In the genomic region with DNA sequence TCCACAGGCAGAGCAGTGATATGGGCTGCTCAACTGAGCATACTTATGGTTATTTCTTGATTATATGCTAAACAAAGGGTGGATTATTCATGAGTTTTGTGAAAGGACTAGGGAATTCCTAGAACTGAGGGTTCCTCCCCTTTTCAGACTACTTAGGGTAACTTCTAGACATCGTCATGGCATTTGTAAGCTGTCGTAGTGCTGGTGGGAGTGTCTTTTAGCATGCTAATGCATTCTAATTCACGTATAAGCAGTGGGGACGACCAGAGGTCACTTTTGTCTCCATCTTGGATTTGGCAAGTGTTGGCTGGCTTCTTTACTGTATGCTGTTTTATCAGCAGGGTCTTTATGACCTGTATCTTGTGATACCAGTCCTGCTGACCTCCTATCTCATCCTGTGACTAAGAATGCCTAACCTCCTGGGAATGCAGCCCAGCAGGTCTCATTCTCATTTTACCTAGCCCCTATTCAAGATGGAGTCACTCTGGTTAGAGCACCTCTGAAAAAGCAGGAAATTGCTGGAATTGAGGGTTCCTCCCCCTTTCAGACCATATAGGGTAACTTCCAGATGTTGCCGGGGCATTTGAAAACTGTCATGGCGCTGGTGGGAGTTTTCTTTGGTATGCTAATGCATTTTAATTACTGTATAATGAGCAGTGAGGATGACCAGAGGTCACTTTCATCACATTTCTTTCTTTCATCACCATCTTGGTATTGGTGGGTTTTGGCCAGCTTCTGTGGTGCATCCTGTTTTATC, we compare ENCODE assay signal across 24 cellular contexts.
DNase-seq lines count a peak whose midpoint lies in the region; TF ChIP-seq lines count a peak whose summit lies in the region.
"Had no signal": no experiment of that assay in that cellular context is flagged by ENCODE, and none has a peak within 500 bp of the region (broad histone marks: within the 10 kb centered on the region; RNA-seq: fewer than 3 reads in every experiment).

No MANE protein-coding gene starts in this region.

- H3K4me1 Mint-ChIP-seq in endodermal cell, result peaks cover 24% of the 10 kb centered on the region
- H3K4me1 Mint-ChIP-seq in HFFc6 (ENCODE audit: low read depth), result no peaks in the 10 kb centered on the region
- no peaks in the 10 kb centered on the region for H3K4me1 Mint-ChIP-seq in nephron progenitor cell

- 74 to 90% methylated on average over 4 to 5 of the region's 6 CpGs for WGBS in endodermal cell (ENCODE audit: insufficient coverage in 1 of 2, insufficient read length in 1 of 2), 2 experiments

- H3K27me3 ChIP-seq in HUES6 (ENCODE audit: control insufficient read depth, insufficient read depth, low read length), result no peaks in the 10 kb centered on the region
- no peaks in the 10 kb centered on the region for H3K27me3 ChIP-seq in endodermal cell (ENCODE audit: control insufficient read depth, insufficient read depth, low read length, poor library complexity, severe bottlenecking)
- H3K27me3 ChIP-seq in iPS-18a (ENCODE audit: control insufficient read depth, insufficient read depth, low read length), result no peaks in the 10 kb centered on the region
- H3K27me3 ChIP-seq: BLaER1 treated with 17β-estradiol and CSF1 and Interleukin-3, amounts not matched to agents 10 nM and 100 nM had no signal

- DNase-seq in endodermal cell (peak; percentile 56), HFFc6 (no peak), hypothalamus (lab: John Stamatoyannopoulos, UW) (no peak), NCI-H1092 (lab: John Stamatoyannopoulos, UW) (no peak), nephron progenitor cell (no peak)
- DNase-seq: AML-193; CD4-positive, alpha-beta T cell; DMS53; GDM1; GM23248; KG1; MG63; NCI-H1694; NCI-H2029 treated with DMSO at 0.1 percent for 48 hours; NCI-H446 treated with DMSO at 0.1 percent for 48 hours; NCI-H526 treated with DMSO at 0.1 percent for 48 hours; Right ventricle myocardium superior; RPMI8226 had no signal

- peaks cover 8% of the 10 kb centered on the region for H3K9me3 ChIP-seq in HUES6 (ENCODE audit: control insufficient read depth, insufficient read depth, low read depth, low read length)
- H3K9me3 ChIP-seq in endodermal cell (ENCODE audit: control insufficient read depth, low read length), result peaks cover 17% of the 10 kb centered on the region
- no peaks in the 10 kb centered on the region for H3K9me3 ChIP-seq in iPS-18a (ENCODE audit: control insufficient read depth, low read depth, low read length)
- H3K9me3 ChIP-seq: A549; BLaER1 treated with 17β-estradiol and CSF1 and Interleukin-3, amounts not matched to agents 10 nM and 100 nM; MG63; SJSA1 had no signal

- TF ChIP-seq CTCF in endodermal cell (conservative IDR thresholded peaks at IDR 0.05) (no peak), HFFc6 (IDR thresholded peaks at IDR 0.05) (no peak), nephron progenitor cell (IDR thresholded peaks at IDR 0.05) (no peak)

- H3K4me3 ChIP-seq in HUES6 (ENCODE audit: low read depth, low read length) (peak overlapping the region; percentile 11; the same call in 1 of the 2 replicates), endodermal cell (ENCODE audit: low read length) (peak overlapping the region; percentile 36), iPS-18a (ENCODE audit: low read length) (peak overlapping the region; percentile 43)
- H3K4me3 ChIP-seq: A549; BLaER1 treated with 17β-estradiol and CSF1 and Interleukin-3, amounts not matched to agents 10 nM and 100 nM; GM12878; GM23248; MG63; SJSA1 had no signal

- H3K27me3 Mint-ChIP-seq in endodermal cell (ENCODE audit: insufficient read depth) (no peaks in the 10 kb centered on the region), HFFc6 (ENCODE audit: insufficient read depth) (no peaks in the 10 kb centered on the region; the same call in 1 of the 2 replicates), nephron progenitor cell (ENCODE audit: low read depth, poor library complexity) (no peaks in the 10 kb centered on the region)
- H3K27me3 Mint-ChIP-seq: CD4-positive, alpha-beta T cell had no signal

- peaks cover 8% of the 10 kb centered on the region for H3K9me3 Mint-ChIP-seq in endodermal cell
- H3K9me3 Mint-ChIP-seq in HFFc6, result no peaks in the 10 kb centered on the region
- no peaks in the 10 kb centered on the region for H3K9me3 Mint-ChIP-seq in nephron progenitor cell

- no peaks in the 10 kb centered on the region for H3K36me3 ChIP-seq in HUES6 (ENCODE audit: control insufficient read depth, insufficient read depth, low read length)
- no peaks in the 10 kb centered on the region for H3K36me3 ChIP-seq in endodermal cell (ENCODE audit: control insufficient read depth, insufficient read depth, low read length)
- H3K36me3 ChIP-seq in iPS-18a (ENCODE audit: control insufficient read depth, low read depth, low read length), result no peaks in the 10 kb centered on the region
- H3K36me3 ChIP-seq: BLaER1 treated with 17β-estradiol and CSF1 and Interleukin-3, amounts not matched to agents 10 nM and 100 nM; MG63; SJSA1 had no signal

- H3K4me1 ChIP-seq in HUES6 (ENCODE audit: control insufficient read depth, insufficient read depth, low read length) (peaks cover 42% of the 10 kb centered on the region), endodermal cell (ENCODE audit: control insufficient read depth, insufficient read depth, low read length) (peaks cover 3% of the 10 kb centered on the region), iPS-18a (ENCODE audit: control insufficient read depth, low read depth, low read length) (peaks cover 56% of the 10 kb centered on the region)
- H3K4me1 ChIP-seq: A549; BLaER1 treated with 17β-estradiol and CSF1 and Interleukin-3, amounts not matched to agents 10 nM and 100 nM; SJSA1 had no signal

- peak overlapping the region; percentile 56 for H3K27ac Mint-ChIP-seq in endodermal cell
- H3K27ac Mint-ChIP-seq in HFFc6, result no peak overlapping the region
- H3K27ac Mint-ChIP-seq in nephron progenitor cell, result no peak overlapping the region
- H3K27ac Mint-ChIP-seq: CD4-positive, alpha-beta T cell had no signal

- H3K4me3 Mint-ChIP-seq in endodermal cell (no peak overlapping the region), HFFc6 (no peak overlapping the region), nephron progenitor cell (no peak overlapping the region)
- H3K4me3 Mint-ChIP-seq: CD4-positive, alpha-beta T cell had no signal

- H3K27ac ChIP-seq in HUES6 (ENCODE audit: low read depth, low read length), result peak overlapping the region; percentile 75
- H3K27ac ChIP-seq in endodermal cell (ENCODE audit: low read depth, low read length), result peak overlapping the region; percentile 93
- peak overlapping the region; percentile 88 for H3K27ac ChIP-seq in iPS-18a (ENCODE audit: low read length)
- H3K27ac ChIP-seq: A549; BLaER1 treated with 17β-estradiol and CSF1 and Interleukin-3, amounts not matched to agents 10 nM and 100 nM; GM23248; SJSA1 had no signal

- no peaks in the 10 kb centered on the region for H3K36me3 Mint-ChIP-seq in endodermal cell (ENCODE audit: low read depth)
- H3K36me3 Mint-ChIP-seq in HFFc6 (ENCODE audit: low read depth), result no peaks in the 10 kb centered on the region
- H3K36me3 Mint-ChIP-seq in nephron progenitor cell (ENCODE audit: low read depth), result no peaks in the 10 kb centered on the region

- H3K9ac ChIP-seq in HUES6 (ENCODE audit: low read length), result no peak overlapping the region
- no peak overlapping the region for H3K9ac ChIP-seq in endodermal cell (ENCODE audit: extremely low read depth, low read length, poor library complexity, severe bottlenecking)
- H3K9ac ChIP-seq in iPS-18a (ENCODE audit: low read length), result no peak overlapping the region
- H3K9ac ChIP-seq: BLaER1 treated with 17β-estradiol and CSF1 and Interleukin-3, amounts not matched to agents 10 nM and 100 nM; GM23248 had no signal
